Comparison of ENCODE assay signal across 20 cellular contexts in genomic region chr2:200119236-200119635, GRCh38.
A peak's percentile ranks its signal among the peaks of the same experiment; 100 is the strongest.
DNase-seq lines count a peak whose midpoint lies in the region; ATAC-seq and TF ChIP-seq lines count a peak whose summit lies in the region.
"Had no signal": no experiment of that assay in that cellular context is flagged by ENCODE, and none has a peak within 500 bp of the region (broad histone marks: within the 10 kb centered on the region; RNA-seq: fewer than 3 reads in every experiment).

No MANE protein-coding gene starts in this region.

- intact Hi-C loops in activated CD4-positive, alpha-beta T cell treated with anti-CD3 and anti-CD28 coated beads for 36 hours (cut with DNase I, micrococcal nuclease): no loop called here
- intact Hi-C loops in left cardiac atrium (cut with DNase I): no loop called here

- no peak overlapping the region for H2BK15ac ChIP-seq in neuronal stem cell (ENCODE audit: low read length)

- whole genome bisulfite sequencing in neuronal stem cell (ENCODE audit: extremely low coverage in 2 of 2, insufficient read length in 2 of 2, insufficient replicate concordance in 1 of 2), 2 donors: no CpG with 5 or more reads among the region's 2 CpGs

- no peak overlapping the region for H3K4me3 Mint-ChIP-seq in GM23338
- no peak overlapping the region for H3K4me3 Mint-ChIP-seq in activated CD4-positive, alpha-beta T cell treated with anti-CD3 and anti-CD28 coated beads for 36 hours
- H3K4me3 Mint-ChIP-seq: B cell; CD4-positive, alpha-beta T cell; CD8-positive, alpha-beta T cell had no signal

- POLR2A ChIA-PET in activated CD4-positive, alpha-beta T cell treated with anti-CD3 and anti-CD28 coated beads for 36 hours (lab: Charles Lee): no interaction called here

- no peaks in the 10 kb centered on the region for H3K79me2 ChIP-seq in GM23338 (replicated peaks; ENCODE audit: insufficient read depth)

- peak overlapping the region; percentile 84 for H2AFZ ChIP-seq in GM23338
- H2AFZ ChIP-seq in neuronal stem cell (ENCODE audit: low read length): peak overlapping the region; percentile 8

- H3K9ac ChIP-seq in neuronal stem cell (ENCODE audit: low read depth, low read length, poor library complexity): no peak overlapping the region
- H3K9ac ChIP-seq: BLaER1 treated with 17β-estradiol and CSF1 and Interleukin-3, amounts not matched to agents 10 nM and 100 nM had no signal

- H2AK5ac ChIP-seq in neuronal stem cell (ENCODE audit: low read depth, low read length): no peak overlapping the region

- H3K79me1 ChIP-seq in neuronal stem cell (ENCODE audit: low read depth, low read length): no peaks in the 10 kb centered on the region

- H4K91ac ChIP-seq in neuronal stem cell (ENCODE audit: low read depth, low read length, poor library complexity): no peak overlapping the region

- H3K27me3 ChIP-seq in GM23338 (ENCODE audit: insufficient read depth) (no peaks in the 10 kb centered on the region), neuronal stem cell (ENCODE audit: control insufficient read depth in 3 of 3, insufficient read depth in 3 of 3, low read depth in 1 of 3, low read length in 3 of 3) (no peaks in the 10 kb centered on the region)
- H3K27me3 ChIP-seq: BLaER1 treated with 17β-estradiol and CSF1 and Interleukin-3, amounts not matched to agents 10 nM and 100 nM had no signal

- no peak overlapping the region for H3K4ac ChIP-seq in neuronal stem cell (ENCODE audit: low read length)

- H2BK5ac ChIP-seq in neuronal stem cell (ENCODE audit: low read length): no peak overlapping the region

- CTCF ChIA-PET in activated CD4-positive, alpha-beta T cell treated with anti-CD3 and anti-CD28 coated beads for 36 hours (lab: Charles Lee): interaction anchor here (0.8 kb wide), 1 partner anchor 362 kb away, joined by 3 read pairs; no protein-coding TSS in a partner anchor

- H3K4me1 Mint-ChIP-seq in GM23338: no peaks in the 10 kb centered on the region
- no peaks in the 10 kb centered on the region for H3K4me1 Mint-ChIP-seq in activated CD4-positive, alpha-beta T cell treated with anti-CD3 and anti-CD28 coated beads for 36 hours
- H3K4me1 Mint-ChIP-seq: B cell had no signal

- H2BK120ac ChIP-seq in neuronal stem cell (ENCODE audit: low read depth, low read length): no peak overlapping the region

- H3K27me3 Mint-ChIP-seq in GM23338 (ENCODE audit: insufficient read depth, low read depth, poor library complexity): peaks cover 5% of the 10 kb centered on the region
- peaks cover 23% of the 10 kb centered on the region for H3K27me3 Mint-ChIP-seq in activated CD4-positive, alpha-beta T cell treated with anti-CD3 and anti-CD28 coated beads for 36 hours

- no peaks in the 10 kb centered on the region for H3K9me3 ChIP-seq in neuronal stem cell (replicated peaks in 1 of 2; ENCODE audit: control insufficient read depth in 2 of 2, insufficient read depth in 1 of 2, low read depth in 1 of 2, low read length in 2 of 2)
- H3K9me3 ChIP-seq: A549 had no signal

- no peak overlapping the region for H2BK12ac ChIP-seq in neuronal stem cell (ENCODE audit: low read length)

- no peak overlapping the region for H3K23ac ChIP-seq in neuronal stem cell (ENCODE audit: low read depth, low read length, poor library complexity)

- H3K9me3 Mint-ChIP-seq in GM23338: peaks cover 28% of the 10 kb centered on the region
- H3K9me3 Mint-ChIP-seq in activated CD4-positive, alpha-beta T cell treated with anti-CD3 and anti-CD28 coated beads for 36 hours (ENCODE audit: low read depth): no peaks in the 10 kb centered on the region
- H3K9me3 Mint-ChIP-seq: CD4-positive, alpha-beta T cell had no signal

- no peak overlapping the region for H3K14ac ChIP-seq in neuronal stem cell (ENCODE audit: low read length)

- H3K4me3 ChIP-seq in GM23338: no peak overlapping the region
- no peak overlapping the region for H3K4me3 ChIP-seq in neuronal stem cell (ENCODE audit: low read length in 2 of 2)
- H3K4me3 ChIP-seq: A549; BLaER1 treated with 17β-estradiol and CSF1 and Interleukin-3, amounts not matched to agents 10 nM and 100 nM had no signal

- no peaks in the 10 kb centered on the region for H4K20me1 ChIP-seq in GM23338 (replicated peaks; ENCODE audit: insufficient read depth)
- H4K20me1 ChIP-seq: BLaER1 treated with 17β-estradiol and CSF1 and Interleukin-3, amounts not matched to agents 10 nM and 100 nM had no signal

- H3K4me2 ChIP-seq in GM23338: no peak overlapping the region
- H3K4me2 ChIP-seq in neuronal stem cell (ENCODE audit: insufficient read depth, low read length, poor library complexity, severe bottlenecking): no peak overlapping the region
- H3K4me2 ChIP-seq: A549; BLaER1 treated with 17β-estradiol and CSF1 and Interleukin-3, amounts not matched to agents 10 nM and 100 nM had no signal

- no peak overlapping the region for H3K18ac ChIP-seq in neuronal stem cell (ENCODE audit: low read length)

- H3K4me1 ChIP-seq in GM23338 (ENCODE audit: insufficient read depth) (no peaks in the 10 kb centered on the region), neuronal stem cell (ENCODE audit: control insufficient read depth in 2 of 2, insufficient read depth in 1 of 2, low read depth in 1 of 2, low read length in 2 of 2) (peaks cover 0 to 6% of the 10 kb centered on the region in 2 donors)
- H3K4me1 ChIP-seq: A549; BLaER1 treated with 17β-estradiol and CSF1 and Interleukin-3, amounts not matched to agents 10 nM and 100 nM had no signal

- H3K27ac Mint-ChIP-seq in GM23338: no peak overlapping the region
- H3K27ac Mint-ChIP-seq in activated CD4-positive, alpha-beta T cell treated with anti-CD3 and anti-CD28 coated beads for 36 hours: no peak overlapping the region
- H3K27ac Mint-ChIP-seq: B cell; CD4-positive, alpha-beta T cell; CD8-positive, alpha-beta T cell had no signal

- H3K9me2 ChIP-seq in GM23338 (ENCODE audit: insufficient read depth): peaks cover 13% of the 10 kb centered on the region

- H3K27ac ChIP-seq in GM23338 (ENCODE audit: low read depth): no peak overlapping the region
- H3K27ac ChIP-seq in neuronal stem cell (replicated peaks; ENCODE audit: low read length): no peak overlapping the region
- H3K27ac ChIP-seq: 22Rv1; A549; BLaER1 treated with 17β-estradiol and CSF1 and Interleukin-3, amounts not matched to agents 10 nM and 100 nM; C4-2B had no signal

- no peaks in the 10 kb centered on the region for H3F3A ChIP-seq in GM23338 (replicated peaks; ENCODE audit: low read depth)

- ATAC-seq in GM23338: no peak
- no peak for ATAC-seq in HG03378 (IDR thresholded peaks at IDR 0.05; ENCODE audit: unreplicated experiment)
- no peak for ATAC-seq in HG02852 (IDR thresholded peaks at IDR 0.05; ENCODE audit: unreplicated experiment)
- no peak for ATAC-seq in activated CD4-positive, alpha-beta T cell treated with anti-CD3 and anti-CD28 coated beads for 36 hours
- ATAC-seq in left cardiac atrium: no peak
- ATAC-seq: A549; CD8-positive, alpha-beta T cell had no signal

- no peak overlapping the region for H4K8ac ChIP-seq in neuronal stem cell (ENCODE audit: low read depth, low read length)

- H3K36me3 ChIP-seq in GM23338 (ENCODE audit: insufficient read depth) (peaks cover 17% of the 10 kb centered on the region; the same call in 1 of the 2 replicates), neuronal stem cell (replicated peaks in 1 of 2; ENCODE audit: control insufficient read depth in 2 of 2, insufficient read depth in 2 of 2, low read length in 2 of 2) (no peaks in the 10 kb centered on the region)
- H3K36me3 ChIP-seq: BLaER1 treated with 17β-estradiol and CSF1 and Interleukin-3, amounts not matched to agents 10 nM and 100 nM had no signal

- no peak for TF ChIP-seq CTCF in GM23338 (conservative IDR thresholded peaks at IDR 0.05; ENCODE audit: low read depth in 2 of 2)

- DNase-seq in GM23338 (ENCODE audit: low spot score) (no peak), M059J (ENCODE audit: low read depth) (peak; percentile 34), myocyte (ENCODE audit: low read depth) (peak; percentile 85), neuronal stem cell (ENCODE audit: low spot score) (no peak), left cardiac atrium (no peak)
- no peak for DNase-seq in activated CD4-positive, alpha-beta T cell treated with anti-CD3 and anti-CD28 coated beads for 36 hours
- DNase-seq: AML-193; Caco-2; Calu3; CD4-positive, alpha-beta T cell; CD8-positive, alpha-beta T cell; DMS79 treated with DMSO at 0.1 percent for 48 hours; GF-D8 had no signal

- peaks cover 13% of the 10 kb centered on the region for H3K36me3 Mint-ChIP-seq in GM23338 (ENCODE audit: low read depth)
- no peaks in the 10 kb centered on the region for H3K36me3 Mint-ChIP-seq in activated CD4-positive, alpha-beta T cell treated with anti-CD3 and anti-CD28 coated beads for 36 hours (ENCODE audit: low read depth)
- H3K36me3 Mint-ChIP-seq: CD8-positive, alpha-beta T cell had no signal

TF ChIP-seq in GM23338, 12 proteins besides CTCF, POLR2A, EP300 and RAD21 (continues in another document):
- TF ChIP-seq EZH2 (IDR thresholded peaks at IDR 0.05; ENCODE audit: low read depth, unreplicated experiment): no peak
- TF ChIP-seq EZH2phosphoT487 (IDR thresholded peaks at IDR 0.05; ENCODE audit: unreplicated experiment): no peak
- no peak for TF ChIP-seq POLR2AphosphoS5 (IDR thresholded peaks at IDR 0.05; ENCODE audit: low read depth)
- no peak for TF ChIP-seq ZNF331 (CRISPR knock-in tag; IDR thresholded peaks at IDR 0.05; ENCODE audit: low read depth)
- no peak for TF ChIP-seq NANOG (IDR thresholded peaks at IDR 0.05; ENCODE audit: borderline replicate concordance)
- TF ChIP-seq STAT1 (IDR thresholded peaks at IDR 0.05; ENCODE audit: unreplicated experiment): no peak
- no peak for TF ChIP-seq CREB1 (CRISPR knock-in tag; IDR thresholded peaks at IDR 0.05; ENCODE audit: low read depth)
- TF ChIP-seq JUNB (IDR thresholded peaks at IDR 0.05; ENCODE audit: unreplicated experiment): no peak

Comparison
In these comparisons a context has a peak if more than half of its experiments do, and no peak if none do; other contexts are left out.
1. DNase-seq: peak in M059J (single experiment) and myocyte (single experiment); none in GM23338 (single experiment), neuronal stem cell (single experiment), activated CD4-positive, alpha-beta T cell treated with anti-CD3 and anti-CD28 coated beads for 36 hours (single experiment) and left cardiac atrium (single experiment).